In genomic region chr22:17777005-17777716, GRCh38 we compare ENCODE assay signal across 8 cellular contexts. TPM values are rescaled to one million over a fixed set of nuclear protein-coding genes. Genes with fewer than 3 reads are reported as not detected.
DNase-seq lines count a peak whose midpoint lies in the region; ATAC-seq and TF ChIP-seq lines count a peak whose summit lies in the region.

No MANE protein-coding gene starts in this region.

- peaks cover 3 to 71% (median 26%) of the 10 kb centered on the region in 9 donors for H3K4me1 ChIP-seq in heart right ventricle

- ATAC-seq in activated CD8-positive, alpha-beta T cell treated with anti-CD3 and anti-CD28 coated beads, Interleukin-2, amount 10 ng/mL, durations not matched to agents 7 days and 5 days: peak; percentile 51
- ATAC-seq in heart right ventricle: peak in 2 of 8 donors; percentile 4 to 18

- intact Hi-C loops in heart right ventricle (cut with DNase I): loop anchor here in 1 of 10 donors (5.0 to 10.0 kb wide), 2 partner anchors 35 to 142 kb away; partner anchors contain the start of gene BCL2L13

- peaks cover 80% of the 10 kb centered on the region for H3K4me1 Mint-ChIP-seq in activated CD8-positive, alpha-beta T cell treated with anti-CD3 and anti-CD28 coated beads, Interleukin-2, amount 10 ng/mL, durations not matched to agents 7 days and 5 days (ENCODE audit: low read depth)

- peak overlapping the region; percentile 99 for H3K4me3 ChIP-seq in Jurkat, Clone E6-1 (ENCODE audit: low read length)
- peak overlapping the region in 8 of 10 donors; percentile 6 to 63 (median 39) for H3K4me3 ChIP-seq in heart right ventricle

- H3K27me3 ChIP-seq in heart right ventricle: no peaks in the 10 kb centered on the region

- CTCF ChIA-PET in activated CD8-positive, alpha-beta T cell treated with anti-CD3 and anti-CD28 coated beads, Interleukin-2, amount 10 ng/mL, durations not matched to agents 7 days and 5 days (lab: Charles Lee): interaction anchor here (0.7 to 1.6 kb wide), 5 partner anchors 8 to 299 kb away, joined by 3 to 8 read pairs (median 3); no protein-coding TSS in a partner anchor

- peaks cover 7% of the 10 kb centered on the region for H3K27me3 Mint-ChIP-seq in activated CD8-positive, alpha-beta T cell treated with anti-CD3 and anti-CD28 coated beads, Interleukin-2, amount 10 ng/mL, durations not matched to agents 7 days and 5 days (ENCODE audit: low read depth)

- H3K36me3 ChIP-seq in heart right ventricle: no peaks in the 10 kb centered on the region

- peak overlapping the region; percentile 7 to 98 (median 60) for H3K27ac ChIP-seq in heart right ventricle

- no peak for TF ChIP-seq CTCF in heart right ventricle (IDR thresholded peaks at IDR 0.05)

- POLR2A ChIA-PET in activated CD8-positive, alpha-beta T cell treated with anti-CD3 and anti-CD28 coated beads, Interleukin-2, amount 10 ng/mL, durations not matched to agents 7 days and 5 days (lab: Charles Lee): interaction anchor here (0.6 to 1.7 kb wide), 4 partner anchors 8 to 300 kb away, joined by 3 to 11 read pairs (median 4); partner anchors contain the start of genes BCL2L13 and PEX26

- H3K27ac Mint-ChIP-seq in activated CD8-positive, alpha-beta T cell treated with anti-CD3 and anti-CD28 coated beads, Interleukin-2, amount 10 ng/mL, durations not matched to agents 7 days and 5 days: peak overlapping the region; percentile 98

- H3K9me3 ChIP-seq in heart right ventricle: no peaks in the 10 kb centered on the region

- peak; percentile 85 for DNase-seq in Jurkat, Clone E6-1 (ENCODE audit: low read depth, low spot score)
- DNase-seq in activated CD8-positive, alpha-beta T cell treated with anti-CD3 and anti-CD28 coated beads, Interleukin-2, amount 10 ng/mL, durations not matched to agents 7 days and 5 days: peak; percentile 88
- DNase-seq in heart right ventricle: peak in 1 of 2 donors; percentile 42
- DNase-seq in stimulated activated CD8-positive, alpha-beta memory T cell treated with anti-CD3 and anti-CD28 coated beads, Interleukin-4, amount 100 ng/mL, for 24 hours (ENCODE audit: low read depth): peak; percentile 51
- no peak for DNase-seq in HuH-7 (ENCODE audit: low spot score)
- DNase-seq in HT-29 (ENCODE audit: low spot score): no peak
- DNase-seq in NCI-H1417 (lab: John Stamatoyannopoulos, UW): no peak

- H3K9me3 Mint-ChIP-seq in activated CD8-positive, alpha-beta T cell treated with anti-CD3 and anti-CD28 coated beads, Interleukin-2, amount 10 ng/mL, durations not matched to agents 7 days and 5 days (ENCODE audit: insufficient read depth): no peaks in the 10 kb centered on the region

- H3K36me3 Mint-ChIP-seq in activated CD8-positive, alpha-beta T cell treated with anti-CD3 and anti-CD28 coated beads, Interleukin-2, amount 10 ng/mL, durations not matched to agents 7 days and 5 days (ENCODE audit: low read depth): peaks cover 24% of the 10 kb centered on the region

- peak; percentile 34 for TF ChIP-seq POLR2A in GM15510 (IDR thresholded peaks at IDR 0.05; ENCODE audit: borderline replicate concordance, extremely low read depth, insufficient read length)

- H3K4me3 Mint-ChIP-seq in activated CD8-positive, alpha-beta T cell treated with anti-CD3 and anti-CD28 coated beads, Interleukin-2, amount 10 ng/mL, durations not matched to agents 7 days and 5 days: peak overlapping the region; percentile 90

- 58% methylated on average over 27 of the region's 27 CpGs for WGBS in heart right ventricle, 2 donors

RNA-seq across cellular contexts. Expression of gene BID, which starts 2.9 kb away (rescaled TPM):
- 202 TPM for polyA plus RNA-seq in Jurkat, Clone E6-1 (2012; ENCODE audit: insufficient read depth, insufficient read length)
- 10 to 100 TPM; 46.2 to 48.4 TPM for total RNA-seq in activated CD8-positive, alpha-beta T cell treated with anti-CD3 and anti-CD28 coated beads, Interleukin-2, amount 10 ng/mL, durations not matched to agents 7 days and 5 days
- 10 to 100 TPM in 5 of 10 donors, 1 to 10 TPM in 5; 5.6 to 24.1 (median 10.5) TPM for total RNA-seq in heart right ventricle
- polyA plus RNA-seq in heart right ventricle: 10 to 100 TPM; 10.2 to 42.9 TPM
- total RNA-seq in HT-29 (2014; rRNA removed; shearing (Covaris generic)): 290 and 308 TPM in 2 replicates

Comparison
In these comparisons a context has a peak if more than half of its experiments do, and no peak if none do; other contexts are left out.
1. DNase-seq: peak in Jurkat, Clone E6-1 (single experiment), activated CD8-positive, alpha-beta T cell treated with anti-CD3 and anti-CD28 coated beads, Interleukin-2, amount 10 ng/mL, durations not matched to agents 7 days and 5 days (single experiment) and stimulated activated CD8-positive, alpha-beta memory T cell treated with anti-CD3 and anti-CD28 coated beads, Interleukin-4, amount 100 ng/mL, for 24 hours (single experiment); none in HuH-7 (single experiment), HT-29 (single experiment) and NCI-H1417 (0 of 3).